Comparison of ENCODE assay signal across 11 cellular contexts in the genomic region with DNA sequence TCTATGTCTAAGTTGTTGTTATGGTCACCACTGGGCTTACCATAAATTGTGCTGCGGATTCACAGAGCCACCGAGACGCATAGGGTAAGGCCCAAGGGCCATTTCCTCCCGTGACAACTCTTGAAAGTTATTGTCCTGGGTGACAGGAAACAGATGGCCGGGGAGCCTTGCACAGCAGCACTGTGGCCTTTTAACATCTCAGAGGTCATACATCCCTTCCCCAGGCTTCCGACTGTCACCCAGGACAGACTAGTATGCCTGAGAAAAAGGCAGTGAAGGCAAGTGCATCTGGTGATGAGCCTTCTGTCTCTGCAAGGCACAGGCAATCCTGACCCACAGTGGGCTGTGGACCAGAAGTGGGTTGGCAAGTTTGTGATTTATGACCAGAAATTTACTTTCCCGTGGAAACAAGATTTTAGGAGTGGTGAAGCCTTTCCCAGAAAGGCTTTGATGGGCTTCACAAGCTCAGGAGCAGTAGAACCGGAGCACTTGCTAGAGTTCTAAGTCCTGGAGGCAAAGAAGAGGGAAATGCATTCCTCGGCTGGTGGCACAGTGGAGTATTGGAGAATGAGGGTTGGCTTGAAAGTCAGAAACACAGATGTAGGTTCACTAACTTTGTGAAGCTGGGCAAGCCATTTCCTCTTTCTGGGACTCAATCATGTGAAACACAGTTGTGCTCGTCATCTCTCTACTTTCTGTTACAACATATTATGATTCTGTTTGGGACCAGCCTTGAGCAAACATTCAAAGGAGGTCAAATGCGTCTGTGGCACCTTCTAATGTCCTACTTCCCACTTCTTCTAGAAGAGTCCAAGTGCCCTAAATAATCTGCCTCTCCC. TPM values are rescaled to one million over a fixed set of nuclear protein-coding genes. Genes with fewer than 3 reads are reported as not detected.
DNase-seq lines count a peak whose midpoint lies in the region; ATAC-seq and TF ChIP-seq lines count a peak whose summit lies in the region.
"Had no signal": no experiment of that assay in that cellular context is flagged by ENCODE, and none has a peak within 500 bp of the region (broad histone marks: within the 10 kb centered on the region; RNA-seq: fewer than 3 reads in every experiment).

No MANE protein-coding gene starts in this region.

- peak overlapping the region; percentile 62 for H3K4me3 ChIP-seq in OCI-LY3 (ENCODE audit: low read length)
- no peak overlapping the region for H3K4me3 ChIP-seq in skeletal muscle tissue (ENCODE audit: low read length in 3 of 3)
- H3K4me3 ChIP-seq: suprapubic skin had no signal

- H3K79me2 ChIP-seq in OCI-LY3 (ENCODE audit: low read length), result no peaks in the 10 kb centered on the region

- H3K9me3 ChIP-seq in OCI-LY3 (ENCODE audit: insufficient read depth, low read length) (no peaks in the 10 kb centered on the region), skeletal muscle tissue (ENCODE audit: control insufficient read depth in 3 of 3, low read length in 3 of 3) (no peaks in the 10 kb centered on the region)
- H3K9me3 ChIP-seq: neutrophil, suprapubic skin had no signal

- H3K9ac ChIP-seq in OCI-LY3 (ENCODE audit: low read length) (peak overlapping the region; percentile 74), skeletal muscle tissue (ENCODE audit: low read depth in 1 of 3, low read length in 3 of 3) (no peak overlapping the region)

- no peak overlapping the region for H3K27ac Mint-ChIP-seq in activated T-cell treated with anti-CD3 and anti-CD28 coated beads, Interleukin-2, amount 50 U/mL, for 24 hours

- no peaks in the 10 kb centered on the region for H4K20me1 ChIP-seq in OCI-LY3 (ENCODE audit: insufficient read depth, low read length)

- H3K27ac ChIP-seq in OCI-LY3 (ENCODE audit: low read length) (peak overlapping the region; percentile 96), skeletal muscle tissue (ENCODE audit: low read depth, low read length) (peak overlapping the region; percentile 19)
- H3K27ac ChIP-seq: epithelial cell of prostate, neutrophil, suprapubic skin had no signal

- H3K27me3 ChIP-seq in OCI-LY3 (ENCODE audit: low read depth, low read length) (no peaks in the 10 kb centered on the region), skeletal muscle tissue (ENCODE audit: control insufficient read depth in 3 of 3, insufficient read depth in 3 of 3, low read length in 3 of 3) (peaks cover 0 to 15% (median 3%) of the 10 kb centered on the region in 3 donors)
- H3K27me3 ChIP-seq: neutrophil, suprapubic skin had no signal

- no peaks in the 10 kb centered on the region for H3K36me3 Mint-ChIP-seq in activated T-cell treated with anti-CD3 and anti-CD28 coated beads, Interleukin-2, amount 50 U/mL, for 24 hours (ENCODE audit: low read depth)

- no peak for TF ChIP-seq CTCF in OCI-LY3 (IDR thresholded peaks at IDR 0.05; ENCODE audit: low read depth, low read length)

- H3K4me1 ChIP-seq in OCI-LY3 (ENCODE audit: low read length), result peaks cover 83% of the 10 kb centered on the region
- H3K4me1 ChIP-seq in skeletal muscle tissue (ENCODE audit: control insufficient read depth in 3 of 3, insufficient read depth in 3 of 3, low read length in 3 of 3), result no peaks in the 10 kb centered on the region
- H3K4me1 ChIP-seq: suprapubic skin had no signal

- peak; percentile 19 for DNase-seq in GM19240 (ENCODE audit: insufficient read length, low spot score)
- no peak for DNase-seq in activated T-cell treated with anti-CD3 and anti-CD28 coated beads, Interleukin-2, amount 50 U/mL, for 24 hours
- no peak for DNase-seq in middle frontal gyrus (ENCODE audit: extremely low spot score, low spot score)
- no peak for DNase-seq in GOT3 (lab: John Stamatoyannopoulos, UW)
- DNase-seq in activated T-cell treated with anti-CD3 and anti-CD28 coated beads, Interleukin-2, amount 50 U/mL, for 48 hours, result no peak

- H3K4me1 Mint-ChIP-seq in activated T-cell treated with anti-CD3 and anti-CD28 coated beads, Interleukin-2, amount 50 U/mL, for 24 hours (ENCODE audit: low read depth), result peaks cover 9% of the 10 kb centered on the region

- H3K36me3 ChIP-seq in OCI-LY3 (replicated peaks; ENCODE audit: low read depth, low read length), result no peaks in the 10 kb centered on the region
- H3K36me3 ChIP-seq in skeletal muscle tissue (ENCODE audit: control insufficient read depth in 3 of 3, insufficient read depth in 3 of 3, low read length in 3 of 3), result no peaks in the 10 kb centered on the region
- H3K36me3 ChIP-seq: neutrophil, suprapubic skin had no signal

- no peaks in the 10 kb centered on the region for H3K9me3 Mint-ChIP-seq in activated T-cell treated with anti-CD3 and anti-CD28 coated beads, Interleukin-2, amount 50 U/mL, for 24 hours

- H3K4me2 ChIP-seq in OCI-LY3 (ENCODE audit: low read length), result peak overlapping the region; percentile 86

- peak; percentile 66 for ATAC-seq in HG02870 (IDR thresholded peaks at IDR 0.05; ENCODE audit: unreplicated experiment)

- H3K4me3 Mint-ChIP-seq in activated T-cell treated with anti-CD3 and anti-CD28 coated beads, Interleukin-2, amount 50 U/mL, for 24 hours, result no peak overlapping the region

- peaks cover 23% of the 10 kb centered on the region for H3K27me3 Mint-ChIP-seq in activated T-cell treated with anti-CD3 and anti-CD28 coated beads, Interleukin-2, amount 50 U/mL, for 24 hours

- no peak overlapping the region for H2AFZ ChIP-seq in OCI-LY3 (ENCODE audit: low read depth, low read length)

RNA-seq across cellular contexts. Expression of a gene that starts 2.0 kb away (rescaled TPM):
- not detected for total RNA-seq in skeletal muscle tissue

RNA-seq across cellular contexts. Expression of a gene that starts 14.6 kb away (rescaled TPM):
- total RNA-seq in skeletal muscle tissue, result 2.6 TPM
